ENCODE assay signal across 1 cellular context in genomic region chr19:46745521-46746280, GRCh38.
TF ChIP-seq lines count a peak whose summit lies in the region.

Gene FKRP, plus strand, starts transcription at chr19:46746057. Its CDS starts 9,394 bp downstream, at chr19:46755451.

TF ChIP-seq in K562, 482 proteins besides CTCF, POLR2A, EP300 and RAD21 (continued from another document and continues in another):
- TF ChIP-seq ARID4B (CRISPR knock-in tag; IDR thresholded peaks at IDR 0.05) (peak; percentile 78), GATA2 (CRISPR knock-in tag; IDR thresholded peaks at IDR 0.05) (no peak), RB1 (IDR thresholded peaks at IDR 0.05; ENCODE audit: low read depth) (peak; percentile 60), NEUROD1 (IDR thresholded peaks at IDR 0.05; ENCODE audit: borderline replicate concordance, low read depth, low read length, partially characterized antibody) (no peak), ZNF644 (tag; IDR thresholded peaks at IDR 0.05; ENCODE audit: low read depth) (no peak), USF2 (CRISPR knock-in tag; IDR thresholded peaks at IDR 0.05) (no peak), CHAMP1 (IDR thresholded peaks at IDR 0.05) (no peak), MBD1 (CRISPR knock-in tag; IDR thresholded peaks at IDR 0.05) (no peak), ZNF274 (IDR thresholded peaks at IDR 0.05; ENCODE audit: borderline replicate concordance, low read depth, low read length) (no peak), DEAF1 (CRISPR knock-in tag; IDR thresholded peaks at IDR 0.05) (no peak), PCBP1 (IDR thresholded peaks at IDR 0.05; ENCODE audit: low read depth, low read length, poor library complexity, severe bottlenecking) (peak; percentile 11), BRD4 (IDR thresholded peaks at IDR 0.05) (no peak), ZNF766 (CRISPR knock-in tag; conservative IDR thresholded peaks at IDR 0.05) (peak; percentile 60; the same call in 1 of the 2 replicates), EP400 (IDR thresholded peaks at IDR 0.05) (no peak; the same call in 1 of the 2 replicates), ELF4 (CRISPR knock-in tag; IDR thresholded peaks at IDR 0.05) (no peak), NBN (IDR thresholded peaks at IDR 0.05; ENCODE audit: low read depth) (no peak), ZNF507 (tag; conservative IDR thresholded peaks at IDR 0.05) (no peak), E2F1 (CRISPR knock-in tag; IDR thresholded peaks at IDR 0.05) (no peak), ZNF121 (CRISPR knock-in tag; conservative IDR thresholded peaks at IDR 0.05) (no peak), HNRNPH1 (optimal IDR thresholded peaks at IDR 0.05; ENCODE audit: low read depth, low read length) (no peak), MTA1 (IDR thresholded peaks at IDR 0.05; ENCODE audit: borderline replicate concordance) (no peak), ZNF217 (CRISPR knock-in tag; IDR thresholded peaks at IDR 0.05) (no peak), HMG20A (CRISPR knock-in tag; conservative IDR thresholded peaks at IDR 0.05) (no peak), ELK1 (CRISPR knock-in tag; IDR thresholded peaks at IDR 0.05) (no peak), XRCC4 (IDR thresholded peaks at IDR 0.05; ENCODE audit: extremely low read depth, insufficient read depth, insufficient read length) (no peak), ZC3H11A (IDR thresholded peaks at IDR 0.05; ENCODE audit: low read depth, low read length) (no peak), NCOA4 (IDR thresholded peaks at IDR 0.05; ENCODE audit: partially characterized antibody) (no peak), KLF16 (IDR thresholded peaks at IDR 0.05) (no peak), SMAD2 (IDR thresholded peaks at IDR 0.05; ENCODE audit: low read depth, low read length) (no peak), ZBTB7A (IDR thresholded peaks at IDR 0.05; ENCODE audit: borderline replicate concordance, control insufficient read depth, low read depth, low read length) (peak; percentile 70), ELF1 (tag; IDR thresholded peaks at IDR 0.05) (no peak), CHCHD3 (CRISPR knock-in tag; IDR thresholded peaks at IDR 0.05) (no peak), SMARCB1 (IDR thresholded peaks at IDR 0.05; ENCODE audit: insufficient read length, low read depth) (no peak), SMARCA4 (IDR thresholded peaks at IDR 0.05) (no peak), RFX5 (IDR thresholded peaks at IDR 0.05; ENCODE audit: low read depth, low read length) (no peak), ZNF224 (CRISPR knock-in tag; IDR thresholded peaks at IDR 0.05) (no peak), ZMIZ1 (IDR thresholded peaks at IDR 0.05; ENCODE audit: low read depth in 2 of 2, low read length in 2 of 2) (no peak), PHB (CRISPR knock-in tag; IDR thresholded peaks at IDR 0.05) (no peak), EWSR1 (IDR thresholded peaks at IDR 0.05; ENCODE audit: borderline replicate concordance, low read depth, partially characterized antibody) (no peak), SIRT6 (IDR thresholded peaks at IDR 0.05; ENCODE audit: low read depth, low read length) (no peak), ZNF431 (CRISPR knock-in tag; IDR thresholded peaks at IDR 0.05) (no peak), TFAP4 (CRISPR knock-in tag; IDR thresholded peaks at IDR 0.05; ENCODE audit: borderline replicate concordance) (peak; percentile 89), TEAD1 (CRISPR knock-in tag; IDR thresholded peaks at IDR 0.05) (no peak), CBX5 (IDR thresholded peaks at IDR 0.05; ENCODE audit: borderline replicate concordance, low read depth) (no peak), HMBOX1 (IDR thresholded peaks at IDR 0.05) (no peak), ZNF778 (CRISPR knock-in tag; IDR thresholded peaks at IDR 0.05) (no peak), FOXP1 (CRISPR knock-in tag; IDR thresholded peaks at IDR 0.05) (0 out of 2 replicates have a peak, but pooled peaks have one; percentile 46), NR2F6 (CRISPR knock-in tag; IDR thresholded peaks at IDR 0.05) (no peak), HCFC1 (IDR thresholded peaks at IDR 0.05; ENCODE audit: low read depth, low read length) (peak; percentile 19; the same call in 1 of the 2 replicates), DDX20 (tag; IDR thresholded peaks at IDR 0.05; ENCODE audit: low read depth) (no peak), NCOR1 (IDR thresholded peaks at IDR 0.05) (no peak)
